Comparison of ENCODE assay signal across 12 cellular contexts in genomic region chr3:194274424-194275085, GRCh38.
DNase-seq lines count a peak whose midpoint lies in the region; ATAC-seq, FAIRE-seq and TF ChIP-seq lines count a peak whose summit lies in the region.
"Had no signal": no experiment of that assay in that cellular context is flagged by ENCODE, and none has a peak within 500 bp of the region (broad histone marks: within the 10 kb centered on the region; RNA-seq: fewer than 3 reads in every experiment).

No MANE protein-coding gene starts in this region.

- no peak overlapping the region for H3K9ac ChIP-seq in endodermal cell (ENCODE audit: extremely low read depth, low read length, poor library complexity, severe bottlenecking)

- no peaks in the 10 kb centered on the region for H3K36me3 Mint-ChIP-seq in endodermal cell (ENCODE audit: low read depth)

- H3K79me2 ChIP-seq in PC-9 (ENCODE audit: low read depth): no peaks in the 10 kb centered on the region

- H3K27ac ChIP-seq in PC-9 (peak overlapping the region; percentile 39), endodermal cell (ENCODE audit: low read depth, low read length) (no peak overlapping the region)

- H3K4me3 ChIP-seq in PC-9 (no peak overlapping the region), endodermal cell (ENCODE audit: low read length) (no peak overlapping the region), retinal pigment epithelial cell (ENCODE audit: low read length) (no peak overlapping the region)

- POLR2A ChIA-PET in PC-9 (lab: Charles Lee; ENCODE audit: unreplicated experiment): interaction anchor here (0.5 kb wide), 1 partner anchor 547 kb away, joined by 3 read pairs; no protein-coding TSS in a partner anchor

- H3K9me2 ChIP-seq in PC-9 (ENCODE audit: insufficient read depth): no peaks in the 10 kb centered on the region

- H4K20me1 ChIP-seq in PC-9 (ENCODE audit: insufficient read depth): no peaks in the 10 kb centered on the region

- TF ChIP-seq CTCF in PC-9 (conservative IDR thresholded peaks at IDR 0.05): no peak
- no peak for TF ChIP-seq CTCF in endodermal cell (conservative IDR thresholded peaks at IDR 0.05)
- peak; percentile 19 for TF ChIP-seq CTCF in retinal pigment epithelial cell (conservative IDR thresholded peaks at IDR 0.05; ENCODE audit: low read depth, low read length)

- no peak overlapping the region for H2AFZ ChIP-seq in PC-9

- CTCF ChIA-PET in PC-9 (lab: Charles Lee): no interaction called here

- BruUV-seq in PC-9 (replicated peaks; lab: Mats Ljungman, UMichigan): no TSS peak

- TF ChIP-seq POLR2A in GM12891 (IDR thresholded peaks at IDR 0.05; ENCODE audit: low read depth, low read length): no peak

- H3K27ac Mint-ChIP-seq in endodermal cell: peak overlapping the region; percentile 17

- peaks cover 77% of the 10 kb centered on the region for H3K4me1 ChIP-seq in PC-9 (replicated peaks; ENCODE audit: insufficient read depth)
- peaks cover 14% of the 10 kb centered on the region for H3K4me1 ChIP-seq in endodermal cell (ENCODE audit: control insufficient read depth, insufficient read depth, low read length)

- peaks cover 2% of the 10 kb centered on the region for H3K9me3 Mint-ChIP-seq in endodermal cell

- no peaks in the 10 kb centered on the region for H3K9me3 ChIP-seq in PC-9 (ENCODE audit: insufficient read depth, low read depth)
- H3K9me3 ChIP-seq in endodermal cell (ENCODE audit: control insufficient read depth, low read length): no peaks in the 10 kb centered on the region

- H3K4me1 Mint-ChIP-seq in endodermal cell: peaks cover 28% of the 10 kb centered on the region

- H3K27me3 Mint-ChIP-seq in endodermal cell (ENCODE audit: insufficient read depth): peaks cover 3% of the 10 kb centered on the region

- DNase-seq in DMS53 (lab: John Stamatoyannopoulos, UW): peak; percentile 30
- DNase-seq in DMS53 treated with DMSO at 0.1 percent for 48 hours (lab: John Stamatoyannopoulos, UW; ENCODE audit: unreplicated experiment): no peak
- DNase-seq in PC-9: peak in 1 of 2 experiments; percentile 27
- peak; percentile 60 for DNase-seq in endodermal cell
- no peak for DNase-seq in retinal pigment epithelial cell (ENCODE audit: low read depth)
- no peak for DNase-seq in GM19240 (ENCODE audit: insufficient read length, low spot score)
- DNase-seq in GM12891 (ENCODE audit: insufficient read length, low spot score): no peak
- DNase-seq: activated CD4-positive, alpha-beta T cell treated with anti-CD3 and anti-CD28 coated beads for 1 hour; cerebellar nuclear complex; MV-4-11; OCI-M1 had no signal

- ATAC-seq in GM19324 (IDR thresholded peaks at IDR 0.05; ENCODE audit: low FRiP score, unreplicated experiment): no peak

- H3K4me3 Mint-ChIP-seq in endodermal cell: no peak overlapping the region

- peak overlapping the region; percentile 34 for H3K4me2 ChIP-seq in PC-9

- intact Hi-C loops in PC-9 (cut with micrococcal nuclease; ENCODE audit: unreplicated experiment): no loop called here

- H3K36me3 ChIP-seq in PC-9 (ENCODE audit: low read depth): no peaks in the 10 kb centered on the region
- H3K36me3 ChIP-seq in endodermal cell (ENCODE audit: control insufficient read depth, insufficient read depth, low read length): no peaks in the 10 kb centered on the region

- 81 to 84% methylated on average over 3 to 4 of the region's 4 CpGs for WGBS in endodermal cell (ENCODE audit: insufficient coverage in 1 of 2, insufficient read length in 1 of 2), 2 experiments

- peaks cover 82% of the 10 kb centered on the region for H3F3A ChIP-seq in PC-9 (ENCODE audit: insufficient read depth, low read depth)

- FAIRE-seq in GM12891 (lab: Jason Lieb, UNC): no peak

- no peaks in the 10 kb centered on the region for H3K27me3 ChIP-seq in PC-9 (ENCODE audit: insufficient read depth, low read depth)
- no peaks in the 10 kb centered on the region for H3K27me3 ChIP-seq in endodermal cell (ENCODE audit: control insufficient read depth, insufficient read depth, low read length, poor library complexity, severe bottlenecking)

TF ChIP-seq in GM12891, 5 proteins besides CTCF, POLR2A, EP300 and RAD21:
- TF ChIP-seq TAF1 (IDR thresholded peaks at IDR 0.05; ENCODE audit: low read depth, low read length) (no peak), PAX5 (IDR thresholded peaks at IDR 0.05; ENCODE audit: insufficient read depth, low read length, severe bottlenecking) (no peak), SPI1 (IDR thresholded peaks at IDR 0.05; ENCODE audit: low read depth, low read length) (no peak), POLR2AphosphoS5 (IDR thresholded peaks at IDR 0.05; ENCODE audit: low read depth, low read length) (no peak), POU2F2 (IDR thresholded peaks at IDR 0.05; ENCODE audit: low read depth, low read length) (no peak)

Comparison
In these comparisons a context has a peak if more than half of its experiments do, and no peak if none do; other contexts are left out.
1. DNase-seq: peak in DMS53 (single experiment) and endodermal cell (single experiment); none in DMS53 treated with DMSO at 0.1 percent for 48 hours (single experiment), retinal pigment epithelial cell (single experiment), GM19240 (single experiment) and GM12891 (single experiment).